8 cellular contexts compared by ENCODE assay signal in the genomic region with DNA sequence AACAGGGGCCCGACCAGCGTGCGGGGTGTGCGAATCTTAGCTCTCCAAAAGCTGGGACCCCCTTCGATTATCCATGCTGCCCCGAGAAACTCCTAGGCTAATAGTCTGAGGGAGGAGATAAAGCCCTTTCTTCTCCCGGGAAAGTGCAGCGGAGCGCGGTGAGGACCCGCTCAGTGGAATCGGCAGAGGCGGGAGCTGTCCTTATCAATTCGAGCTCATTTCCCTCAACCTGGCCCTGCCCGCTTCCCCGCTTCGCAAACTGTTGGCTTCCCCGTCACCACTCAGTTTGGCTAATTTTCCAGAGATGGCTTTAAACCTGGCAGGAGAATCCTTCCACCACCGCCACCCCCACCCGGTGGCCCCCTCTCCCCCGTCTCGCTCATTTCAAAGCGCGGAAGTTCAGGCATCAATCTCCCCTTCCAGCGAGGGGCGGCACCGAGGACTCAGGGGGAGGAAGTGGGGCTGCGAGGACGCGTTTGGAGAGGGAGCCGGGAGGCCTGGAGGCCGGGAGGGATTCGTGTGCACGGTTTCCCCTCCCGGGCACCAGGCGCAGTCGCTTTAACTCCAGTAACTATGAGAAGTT. TPM values are rescaled to one million over a fixed set of nuclear protein-coding genes. Genes with fewer than 3 reads are reported as not detected.
DNase-seq lines count a peak whose midpoint lies in the region; ATAC-seq and TF ChIP-seq lines count a peak whose summit lies in the region.

No MANE protein-coding gene starts in this region.

- DNase-seq in GM03348 (ENCODE audit: low spot score) = peak; percentile 22
- peak; percentile 42 for DNase-seq in NCI-H510A (lab: John Stamatoyannopoulos, UW)
- DNase-seq in osteocyte (ENCODE audit: extremely low spot score, unreplicated experiment) = no peak
- no peak for DNase-seq in hippocampal formation (lab: John Stamatoyannopoulos, UW)
- DNase-seq in AG08395 (ENCODE audit: low spot score) = no peak
- no peak for DNase-seq in caudate nucleus (lab: John Stamatoyannopoulos, UW)

- H3K4me1 Mint-ChIP-seq in osteocyte (ENCODE audit: unreplicated experiment) = peaks cover 18% of the 10 kb centered on the region

- no peaks in the 10 kb centered on the region for H3K36me3 Mint-ChIP-seq in osteocyte (ENCODE audit: unreplicated experiment)

- TF ChIP-seq CTCF in osteocyte (IDR thresholded peaks at IDR 0.05) = no peak

- no peak overlapping the region for H3K27ac Mint-ChIP-seq in osteocyte (ENCODE audit: unreplicated experiment)

- no peaks in the 10 kb centered on the region for H3K27me3 ChIP-seq in endocrine pancreas (ENCODE audit: control insufficient read depth, insufficient read depth, low read length)

- no peaks in the 10 kb centered on the region for H3K9me3 ChIP-seq in endocrine pancreas (ENCODE audit: control insufficient read depth, low read length)

- peaks cover 68% of the 10 kb centered on the region for H3K27me3 Mint-ChIP-seq in osteocyte (ENCODE audit: unreplicated experiment)

- no peak for ATAC-seq in GM21367 (IDR thresholded peaks at IDR 0.05; ENCODE audit: unreplicated experiment)

- no peaks in the 10 kb centered on the region for H3K4me1 ChIP-seq in endocrine pancreas (ENCODE audit: control insufficient read depth, insufficient read depth, low read length)

- peak overlapping the region; percentile 5 for H3K9ac ChIP-seq in endocrine pancreas (ENCODE audit: control insufficient read depth, insufficient read depth, low read length)

- no peaks in the 10 kb centered on the region for H3K9me3 Mint-ChIP-seq in osteocyte (ENCODE audit: unreplicated experiment)

- no peaks in the 10 kb centered on the region for H3K36me3 ChIP-seq in endocrine pancreas (ENCODE audit: control insufficient read depth, insufficient read depth, low read length)

- no peak overlapping the region for H3K27ac ChIP-seq in caudate nucleus (ENCODE audit: low read depth, low read length)

- H3K4me3 Mint-ChIP-seq in osteocyte (ENCODE audit: unreplicated experiment) = peak overlapping the region; percentile 69

- no peak overlapping the region for H3K4me3 ChIP-seq in endocrine pancreas (ENCODE audit: control insufficient read depth, insufficient read depth, low read length)

RNA-seq across cellular contexts. Expression of gene KLHL14, which starts 1.6 kb away (rescaled TPM):
- not detected in 2 replicates for total RNA-seq in osteocyte

Comparison
In these comparisons a context has a peak if more than half of its experiments do, and no peak if none do; other contexts are left out.
1. DNase-seq: peak in GM03348 (single experiment) and NCI-H510A (single experiment); none in osteocyte (single experiment), hippocampal formation (0 of 2), AG08395 (single experiment) and caudate nucleus (0 of 61).